8 cellular contexts compared by ENCODE assay signal in genomic region chr1:35769188-35769758, GRCh38. TPM values are rescaled to one million over a fixed set of nuclear protein-coding genes. Genes with fewer than 3 reads are reported as not detected.
DNase-seq lines count a peak whose midpoint lies in the region; ATAC-seq, FAIRE-seq and TF ChIP-seq lines count a peak whose summit lies in the region.

No MANE protein-coding gene starts in this region.

- DNase-seq in GM12892 (ENCODE audit: insufficient read length) (peak; percentile 92), NCI-H1417 treated with DMSO at 0.1 percent for 48 hours (lab: John Stamatoyannopoulos, UW) (peak; percentile 10), T follicular helper cell (ENCODE audit: low read depth) (peak; percentile 66), amniotic stem cell (lab: John Stamatoyannopoulos, UW) (peak; percentile 42), right cardiac atrium (peak; percentile 87 to 95 (median 94)), pulmonary artery endothelial cell (ENCODE audit: low read depth, low spot score) (peak; percentile 47), uterus (peak; percentile 59 to 71)

- peak; percentile 89 for FAIRE-seq in GM12892 (lab: Jason Lieb, UNC)

- no peaks in the 10 kb centered on the region for H3K9me3 ChIP-seq in right cardiac atrium (ENCODE audit: control insufficient read depth, low read length)
- H3K9me3 ChIP-seq in uterus, result no peaks in the 10 kb centered on the region

- TF ChIP-seq POLR2A in GM12892 (IDR thresholded peaks at IDR 0.05; ENCODE audit: low read depth, low read length) (peak; percentile 87), uterus (IDR thresholded peaks at IDR 0.05) (no peak)

- H3K4me1 ChIP-seq in right cardiac atrium (ENCODE audit: control insufficient read depth, insufficient read depth, low read length) (no peaks in the 10 kb centered on the region), uterus (no peaks in the 10 kb centered on the region)

- H3K4me3 ChIP-seq in right cardiac atrium (ENCODE audit: low read length), result peak overlapping the region; percentile 80
- H3K4me3 ChIP-seq in uterus, result peak overlapping the region; percentile 42 to 56

- under 1% methylated on average over 58 of the region's 58 CpGs for WGBS in right cardiac atrium

- peak overlapping the region; percentile 95 for H3K27ac ChIP-seq in right cardiac atrium (ENCODE audit: low read length)
- peak overlapping the region in 1 of 2 donors; percentile 62 for H3K27ac ChIP-seq in uterus

- no peaks in the 10 kb centered on the region for H3K27me3 ChIP-seq in right cardiac atrium (ENCODE audit: control insufficient read depth, insufficient read depth)
- H3K27me3 ChIP-seq in uterus, result no peaks in the 10 kb centered on the region

- TF ChIP-seq CTCF in uterus (IDR thresholded peaks at IDR 0.05), result peak in 1 of 4 experiments; percentile 27

- peak; percentile 84 for ATAC-seq in HG02798 (IDR thresholded peaks at IDR 0.05; ENCODE audit: poor library complexity, unreplicated experiment)
- peak; percentile 95 to 97 for ATAC-seq in right cardiac atrium

- intact Hi-C loops in right cardiac atrium (cut with DNase I), result no loop called here
- intact Hi-C loops in uterus (cut with DNase I; ENCODE audit: low total_unique reads), result no loop called here

- no peaks in the 10 kb centered on the region for H3K36me3 ChIP-seq in uterus

RNA-seq across cellular contexts. Expression of gene CLSPN, which starts 0.5 kb away (rescaled TPM):
- 18.7 TPM for polyA plus RNA-seq in GM12892 (2012; ENCODE audit: missing spikeins)
- total RNA-seq in right cardiac atrium, result 1 to 10 TPM in 1 of 4 donors, under 1 TPM in 3; 0.22 to 1.8 (median 0.44) TPM
- polyA plus RNA-seq in right cardiac atrium, result 0.16 TPM
- total RNA-seq in pulmonary artery endothelial cell, result 22.7 and 55.6 TPM in 2 replicates
- 10 to 100 TPM in 1 of 4 donors, not detected in 3; 14.0 TPM for total RNA-seq in uterus

RNA-seq across cellular contexts. Expression of gene AGO4, which starts 38.5 kb away (rescaled TPM):
- 6.6 TPM for polyA plus RNA-seq in GM12892 (2012; ENCODE audit: missing spikeins)
- total RNA-seq in right cardiac atrium (10 to 100 TPM; 17.5 to 22.9 (median 20.0) TPM), pulmonary artery endothelial cell (17.9 and 19.3 TPM in 2 replicates), uterus (10 to 100 TPM; 10.8 to 23.6 (median 17.7) TPM)
- polyA plus RNA-seq in right cardiac atrium, result 8.5 TPM

RNA-seq across cellular contexts. Expression of gene C1orf216, which starts 50.6 kb away (rescaled TPM):
- 6.9 TPM for polyA plus RNA-seq in GM12892 (2012; ENCODE audit: missing spikeins)
- total RNA-seq in right cardiac atrium (10 to 100 TPM; 15.1 to 19.6 (median 16.3) TPM), pulmonary artery endothelial cell (20.4 and 22.7 TPM in 2 replicates), uterus (10 to 100 TPM in 3 of 4 donors, 1 to 10 TPM in 1; 9.1 to 21.8 (median 18.4) TPM)
- polyA plus RNA-seq in right cardiac atrium, result 9.3 TPM

Comparison
In these comparisons a context has a peak if more than half of its experiments do, and no peak if none do; other contexts are left out.
1. DNase-seq: peak in every context shown above with its lines; median percentile 94 in right cardiac atrium; 92 in GM12892; 66 in T follicular helper cell; 65 in uterus; 47 in pulmonary artery endothelial cell; 42 in amniotic stem cell; 10 in NCI-H1417 treated with DMSO at 0.1 percent for 48 hours.